11 cellular contexts compared by ENCODE assay signal in the genomic region with DNA sequence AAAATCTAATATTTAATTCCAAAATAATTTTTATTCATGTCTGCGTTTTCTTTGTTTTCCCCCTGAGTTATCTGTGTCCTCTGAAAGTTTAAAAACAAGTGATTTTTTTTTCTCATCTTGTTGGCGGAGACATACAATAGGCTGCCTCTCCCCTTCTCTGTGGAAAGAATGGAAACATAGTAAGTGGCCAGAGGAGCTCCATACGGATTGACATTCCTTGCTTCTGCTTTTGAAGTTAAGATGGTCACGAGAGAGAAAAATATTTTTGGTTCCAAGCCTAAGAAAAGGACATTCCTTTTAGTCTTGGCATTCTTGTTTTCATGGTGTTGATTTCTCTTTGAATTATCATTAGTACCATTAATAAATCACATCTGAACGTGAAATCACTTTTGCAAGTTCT. TPM values are rescaled to one million over a fixed set of nuclear protein-coding genes. Genes with fewer than 3 reads are reported as not detected.
"Had no signal": no experiment of that assay in that cellular context is flagged by ENCODE, and none has a peak within 500 bp of the region (broad histone marks: within the 10 kb centered on the region; RNA-seq: fewer than 3 reads in every experiment).

No MANE protein-coding gene starts in this region.

- H3K27ac ChIP-seq: colonic mucosa, upper lobe of left lung had no signal

- H3K27me3 ChIP-seq: colonic mucosa, gastrocnemius medialis, upper lobe of left lung had no signal

- H3K36me3 ChIP-seq: colonic mucosa, gastrocnemius medialis, upper lobe of left lung had no signal

- DNase-seq: activated CD4-positive, alpha-beta T cell treated with anti-CD3 and anti-CD28 coated beads for 48 hours; activated naive CD4-positive, alpha-beta T cell treated with anti-CD3 and anti-CD28 coated beads, Interleukin-2, amount 10 ng/mL, durations not matched to agents 7 days and 5 days; colonic mucosa; gastrocnemius medialis; kidney glomerular epithelial cell; naive thymus-derived CD8-positive, alpha-beta T cell; occipital lobe; stimulated activated CD4-positive, alpha-beta T cell treated with anti-CD3 and anti-CD28 coated beads, Interleukin-12 subunit alpha, Interleukin-12 subunit beta, amount 100 ng/mL, for 4 hours; stimulated activated naive CD4-positive, alpha-beta T cell; upper lobe of left lung had no signal

- H3K4me3 ChIP-seq: colonic mucosa, gastrocnemius medialis, upper lobe of left lung had no signal

- H3K9me3 Mint-ChIP-seq: T-helper 1 cell treated with Interleukin-12 subunit alpha and Interleukin-12 subunit beta and Interleukin-4 antibody, amounts not matched to agents 30 μg/mL and 1 μg/mL, for 36 hours had no signal

- H3K4me1 Mint-ChIP-seq: activated naive CD4-positive, alpha-beta T cell treated with anti-CD3 and anti-CD28 coated beads, Interleukin-2, amount 10 ng/mL, durations not matched to agents 7 days and 5 days; naive thymus-derived CD8-positive, alpha-beta T cell had no signal

- H3K27ac Mint-ChIP-seq: activated naive CD4-positive, alpha-beta T cell treated with anti-CD3 and anti-CD28 coated beads, Interleukin-2, amount 10 ng/mL, durations not matched to agents 7 days and 5 days; naive thymus-derived CD8-positive, alpha-beta T cell; T-helper 1 cell treated with Interleukin-12 subunit alpha and Interleukin-12 subunit beta and Interleukin-4 antibody, amounts not matched to agents 30 μg/mL and 1 μg/mL, for 36 hours had no signal

- H3K36me3 Mint-ChIP-seq: activated naive CD4-positive, alpha-beta T cell treated with anti-CD3 and anti-CD28 coated beads, Interleukin-2, amount 10 ng/mL, durations not matched to agents 7 days and 5 days; naive thymus-derived CD8-positive, alpha-beta T cell had no signal

- H3K27me3 Mint-ChIP-seq: activated naive CD4-positive, alpha-beta T cell treated with anti-CD3 and anti-CD28 coated beads, Interleukin-2, amount 10 ng/mL, durations not matched to agents 7 days and 5 days had no signal

- H3K4me3 Mint-ChIP-seq: activated naive CD4-positive, alpha-beta T cell treated with anti-CD3 and anti-CD28 coated beads, Interleukin-2, amount 10 ng/mL, durations not matched to agents 7 days and 5 days; naive thymus-derived CD8-positive, alpha-beta T cell; T-helper 1 cell treated with Interleukin-12 subunit alpha and Interleukin-12 subunit beta and Interleukin-4 antibody, amounts not matched to agents 30 μg/mL and 1 μg/mL, for 36 hours had no signal

- H3K4me1 ChIP-seq: colonic mucosa had no signal

- H3K9me3 ChIP-seq: colonic mucosa, gastrocnemius medialis, upper lobe of left lung had no signal

RNA-seq across cellular contexts. Expression of a gene that starts 28.3 kb away (rescaled TPM):
- total RNA-seq: naive thymus-derived CD8-positive, alpha-beta T cell had no signal
- polyA plus RNA-seq: naive thymus-derived CD8-positive, alpha-beta T cell had no signal
